ENCODE assay signal across 12 cellular contexts in genomic region chr4:16626945-16627344, GRCh38.
A peak's percentile ranks its signal among the peaks of the same experiment; 100 is the strongest.
DNase-seq lines count a peak whose midpoint lies in the region; ATAC-seq and TF ChIP-seq lines count a peak whose summit lies in the region.
"Had no signal": no experiment of that assay in that cellular context is flagged by ENCODE, and none has a peak within 500 bp of the region (broad histone marks: within the 10 kb centered on the region; RNA-seq: fewer than 3 reads in every experiment).

No MANE protein-coding gene starts in this region.

- H3K27ac ChIP-seq in fibroblast of lung (ENCODE audit: insufficient read depth, low read length), result peak overlapping the region; percentile 79

- no peaks in the 10 kb centered on the region for H3K27me3 Mint-ChIP-seq in stimulated activated naive CD8-positive, alpha-beta T cell treated with anti-CD3 and anti-CD28 coated beads, Interleukin-15, amount 100 ng/mL, for 72 hours

- H3K9ac ChIP-seq in fibroblast of lung (ENCODE audit: insufficient read depth, low read length), result no peak overlapping the region

- H4K20me1 ChIP-seq in fibroblast of lung (ENCODE audit: control insufficient read depth, extremely low read depth, insufficient read depth, low read length), result no peaks in the 10 kb centered on the region

- H3K27ac Mint-ChIP-seq in stimulated activated naive CD8-positive, alpha-beta T cell treated with anti-CD3 and anti-CD28 coated beads, Interleukin-15, amount 100 ng/mL, for 72 hours, result no peak overlapping the region
- H3K27ac Mint-ChIP-seq: effector memory CD8-positive, alpha-beta T cell had no signal

- H3K4me3 ChIP-seq in fibroblast of lung (replicated peaks in 1 of 4; ENCODE audit: control extremely low read depth in 1 of 4, insufficient read depth in 1 of 4, low read depth in 3 of 4, low read length in 4 of 4), result no peak overlapping the region

- no peaks in the 10 kb centered on the region for H3K9me3 ChIP-seq in fibroblast of lung (ENCODE audit: control insufficient read depth, insufficient read depth, low read depth, low read length)

- DNase-seq in AG20443 (ENCODE audit: low spot score), result peak; percentile 92
- DNase-seq in RPMI7951 (ENCODE audit: low read depth), result peak; percentile 85
- peak; percentile 96 to 97 for DNase-seq in fibroblast of lung (ENCODE audit: low read depth in 2 of 2)
- peak; percentile 31 for DNase-seq in omental fat pad (ENCODE audit: low spot score)
- no peak for DNase-seq in islet precursor cell
- no peak for DNase-seq in NOMO-1 treated with dmso at 0.1 percent for 144 hours (lab: John Stamatoyannopoulos, UW; ENCODE audit: unreplicated experiment)
- no peak for DNase-seq in stimulated activated naive CD8-positive, alpha-beta T cell treated with anti-CD3 and anti-CD28 coated beads, Interleukin-15, amount 100 ng/mL, for 72 hours
- DNase-seq: effector memory CD8-positive, alpha-beta T cell; NCI-H1048; small intestine; T-helper 9 cell had no signal

- no peak for TF ChIP-seq CTCF in fibroblast of lung (conservative IDR thresholded peaks at IDR 0.05 in 1 of 2, IDR thresholded peaks at IDR 0.05 in 1 of 2; ENCODE audit: low read depth in 1 of 2, low read length in 2 of 2)
- no peak for TF ChIP-seq CTCF in omental fat pad (IDR thresholded peaks at IDR 0.05)

- no peaks in the 10 kb centered on the region for H3K36me3 ChIP-seq in fibroblast of lung (ENCODE audit: control insufficient read depth, insufficient read depth, low read length)

- peaks cover 9% of the 10 kb centered on the region for H3K4me1 ChIP-seq in fibroblast of lung (ENCODE audit: control insufficient read depth, extremely low read depth, insufficient read depth, low read length)

- no peaks in the 10 kb centered on the region for H3K27me3 ChIP-seq in fibroblast of lung (ENCODE audit: control insufficient read depth, insufficient read depth, low read length)

- H3K4me3 Mint-ChIP-seq in stimulated activated naive CD8-positive, alpha-beta T cell treated with anti-CD3 and anti-CD28 coated beads, Interleukin-15, amount 100 ng/mL, for 72 hours, result no peak overlapping the region
- H3K4me3 Mint-ChIP-seq: effector memory CD8-positive, alpha-beta T cell had no signal

- H2AFZ ChIP-seq in fibroblast of lung (ENCODE audit: low read length), result no peak overlapping the region

- ATAC-seq in omental fat pad (ENCODE audit: low FRiP score), result peak; percentile 95
- ATAC-seq in stimulated activated naive CD8-positive, alpha-beta T cell treated with anti-CD3 and anti-CD28 coated beads, Interleukin-15, amount 100 ng/mL, for 72 hours, result no peak
- no peak for ATAC-seq in GM18873 (IDR thresholded peaks at IDR 0.05; ENCODE audit: low FRiP score, unreplicated experiment)
- ATAC-seq: effector memory CD8-positive, alpha-beta T cell had no signal

- no peak overlapping the region for H3K4me2 ChIP-seq in fibroblast of lung (ENCODE audit: extremely low read depth, insufficient read depth, low read length)

- H3K9me3 Mint-ChIP-seq in stimulated activated naive CD8-positive, alpha-beta T cell treated with anti-CD3 and anti-CD28 coated beads, Interleukin-15, amount 100 ng/mL, for 72 hours, result no peaks in the 10 kb centered on the region

- H3K4me1 Mint-ChIP-seq in stimulated activated naive CD8-positive, alpha-beta T cell treated with anti-CD3 and anti-CD28 coated beads, Interleukin-15, amount 100 ng/mL, for 72 hours, result no peaks in the 10 kb centered on the region

- H3K79me2 ChIP-seq in fibroblast of lung (ENCODE audit: control insufficient read depth, insufficient read depth, low read length), result no peaks in the 10 kb centered on the region

Comparison
In these comparisons a context has a peak if more than half of its experiments do, and no peak if none do; other contexts are left out.
1. DNase-seq: peak in AG20443 (single experiment), RPMI7951 (single experiment), fibroblast of lung (2 of 2) and omental fat pad (single experiment); none in islet precursor cell (single experiment), NOMO-1 treated with dmso at 0.1 percent for 144 hours (single experiment) and stimulated activated naive CD8-positive, alpha-beta T cell treated with anti-CD3 and anti-CD28 coated beads, Interleukin-15, amount 100 ng/mL, for 72 hours (0 of 2).